In the genomic region with DNA sequence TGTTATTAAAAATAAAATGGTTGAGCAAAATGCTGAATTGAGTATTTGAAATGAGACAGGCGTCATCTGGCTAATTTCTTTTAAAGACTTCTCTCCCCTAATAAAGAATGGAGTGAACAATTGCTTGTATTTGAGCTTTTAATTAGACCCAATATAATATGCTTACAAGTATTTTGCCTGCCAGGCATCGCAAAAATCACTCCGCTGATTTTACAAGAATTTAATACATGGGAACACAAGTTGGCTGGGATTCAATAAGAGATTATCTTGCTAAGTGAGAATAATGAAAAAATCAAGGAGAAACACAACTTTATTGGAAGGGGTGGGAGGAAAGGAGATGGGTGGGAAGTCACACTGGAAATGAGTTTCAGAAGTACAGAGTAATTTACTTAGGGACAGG, we compare ENCODE assay signal across 25 cellular contexts.
A peak's percentile ranks its signal among the peaks of the same experiment; 100 is the strongest.
DNase-seq lines count a peak whose midpoint lies in the region; TF ChIP-seq lines count a peak whose summit lies in the region.
"Had no signal": no experiment of that assay in that cellular context is flagged by ENCODE, and none has a peak within 500 bp of the region (broad histone marks: within the 10 kb centered on the region; RNA-seq: fewer than 3 reads in every experiment).

No MANE protein-coding gene starts in this region.

- POLR2A ChIA-PET in GM10248 (lab: Yijun Ruan, JAX): no interaction called here

- CTCF ChIA-PET in GM10248 (lab: Yijun Ruan, JAX): interaction anchor here (2.4 kb wide), 1 partner anchor 536 kb away, joined by 6 read pairs; no protein-coding TSS in a partner anchor

- TF ChIP-seq CTCF in VCaP (conservative IDR thresholded peaks at IDR 0.05) (no peak), retinal pigment epithelial cell (conservative IDR thresholded peaks at IDR 0.05; ENCODE audit: low read depth, low read length) (no peak), GM10248 (IDR thresholded peaks at IDR 0.05; ENCODE audit: control extremely low read depth, extremely low read depth, low read depth, missing control alignments) (no peak)

- H3K27ac ChIP-seq in VCaP: peak overlapping the region; percentile 67
- H3K27ac ChIP-seq: 22Rv1, A549, BLaER1 had no signal

- peak; percentile 8 for DNase-seq in NCI-H2171 treated with DMSO at 0.1 percent for 48 hours (lab: John Stamatoyannopoulos, UW)
- DNase-seq in NCI-H2171 (lab: John Stamatoyannopoulos, UW): no peak
- peak; percentile 3 for DNase-seq in NCI-H1048 (lab: John Stamatoyannopoulos, UW)
- peak; percentile 92 for DNase-seq in retinal pigment epithelial cell (ENCODE audit: low read depth)
- DNase-seq in T-helper 9 cell: no peak
- DNase-seq in GM19240 (ENCODE audit: insufficient read length, low spot score): no peak
- no peak for DNase-seq in GM10248 (ENCODE audit: extremely low spot score)
- DNase-seq: ACHN; BE2C; C1 segment of cervical spinal cord; CD4-positive, alpha-beta memory T cell; CD4-positive, CD25-positive, alpha-beta regulatory T cell; CD8-positive, alpha-beta memory T cell; COR-L47; DMS 273 treated with DMSO at 0.1 percent for 48 hours; DMS153; DMS53; DMS79; DND-41; EL; GDM1 had no signal

- no peak overlapping the region for H3K4me3 ChIP-seq in retinal pigment epithelial cell (ENCODE audit: low read length)
- H3K4me3 ChIP-seq: A549, BLaER1 had no signal

Comparison
In these comparisons a context has a peak if more than half of its experiments do, and no peak if none do; other contexts are left out.
1. DNase-seq: peak in NCI-H2171 treated with DMSO at 0.1 percent for 48 hours (single experiment), NCI-H1048 (single experiment) and retinal pigment epithelial cell (single experiment); none in NCI-H2171 (single experiment), T-helper 9 cell (single experiment), GM19240 (single experiment) and GM10248 (single experiment).